Comparison of ENCODE assay signal across 9 cellular contexts in genomic region chr2:27442282-27442980, GRCh38. TPM values are rescaled to one million over a fixed set of nuclear protein-coding genes. Genes with fewer than 3 reads are reported as not detected.
DNase-seq lines count a peak whose midpoint lies in the region; ATAC-seq, FAIRE-seq and TF ChIP-seq lines count a peak whose summit lies in the region.
"Had no signal": no experiment of that assay in that cellular context is flagged by ENCODE, and none has a peak within 500 bp of the region (broad histone marks: within the 10 kb centered on the region; RNA-seq: fewer than 3 reads in every experiment).

Gene KRTCAP3, plus strand, starts transcription at chr2:27442381. Its CDS starts 32 bp downstream, at chr2:27442413.

- H3K9me3 Mint-ChIP-seq in activated B cell treated with CpG ODN at 0.5 μM for 24 hours (no peaks in the 10 kb centered on the region), nephron progenitor cell (no peaks in the 10 kb centered on the region)

- no peaks in the 10 kb centered on the region for H3K27me3 ChIP-seq in endocrine pancreas (ENCODE audit: control insufficient read depth, insufficient read depth, low read length)

- no peaks in the 10 kb centered on the region for H3K9me3 ChIP-seq in endocrine pancreas (ENCODE audit: control insufficient read depth, low read length)

- FAIRE-seq in urothelium cell line (lab: Jason Lieb, UNC): peak; percentile 9

- peaks cover 11% of the 10 kb centered on the region for H3K36me3 ChIP-seq in endocrine pancreas (ENCODE audit: control insufficient read depth, insufficient read depth, low read length)

- H3K27ac Mint-ChIP-seq in activated B cell treated with CpG ODN at 0.5 μM for 24 hours (peak within 1 kb of the TSS; percentile 30), nephron progenitor cell (peak within 1 kb of the TSS; percentile 74)

- POLR2A ChIA-PET in activated B cell treated with CpG ODN at 0.5 μM for 24 hours (lab: Charles Lee): no interaction called here

- intact Hi-C loops in activated B cell treated with CpG ODN at 0.5 μM for 24 hours (cut with micrococcal nuclease): loop anchor here (1.0 to 5.0 kb wide), 4 partner anchors 14 to 70 kb away; partner anchors contain the start of genes EIF2B4, IFT172, NRBP1 and PPM1G

- H3K4me1 ChIP-seq in endocrine pancreas (ENCODE audit: control insufficient read depth, insufficient read depth, low read length): no peaks in the 10 kb centered on the region

- H3K4me3 Mint-ChIP-seq in activated B cell treated with CpG ODN at 0.5 μM for 24 hours (peak within 1 kb of the TSS; percentile 52), nephron progenitor cell (peak within 1 kb of the TSS; percentile 65)

- CTCF ChIA-PET in activated B cell treated with CpG ODN at 0.5 μM for 24 hours (lab: Charles Lee): no interaction called here

- no peak within 1 kb of the TSS for H3K4me3 ChIP-seq in endocrine pancreas (ENCODE audit: control insufficient read depth, insufficient read depth, low read length)

- DNase-seq in HPDE6-E6E7 (ENCODE audit: extremely low spot score) (peak; percentile 90), activated B cell treated with CpG ODN at 0.5 μM for 24 hours (peak; percentile 68), nephron progenitor cell (peak; percentile 76), urothelium cell line (ENCODE audit: low spot score) (no peak)

- H3K36me3 Mint-ChIP-seq in activated B cell treated with CpG ODN at 0.5 μM for 24 hours (ENCODE audit: low read depth) (peaks cover 64% of the 10 kb centered on the region), nephron progenitor cell (ENCODE audit: low read depth) (peaks cover 59% of the 10 kb centered on the region)

- H3K4me1 Mint-ChIP-seq in activated B cell treated with CpG ODN at 0.5 μM for 24 hours (peaks cover 13% of the 10 kb centered on the region), nephron progenitor cell (peaks cover 27% of the 10 kb centered on the region)

- TF ChIP-seq CTCF in activated B cell treated with CpG ODN at 0.5 μM for 24 hours (IDR thresholded peaks at IDR 0.05): no peak
- TF ChIP-seq CTCF in nephron progenitor cell (IDR thresholded peaks at IDR 0.05): no peak

- H3K27me3 Mint-ChIP-seq in activated B cell treated with CpG ODN at 0.5 μM for 24 hours (no peaks in the 10 kb centered on the region), nephron progenitor cell (ENCODE audit: low read depth, poor library complexity) (no peaks in the 10 kb centered on the region)

- ATAC-seq in activated B cell treated with CpG ODN at 0.5 μM for 24 hours (ENCODE audit: low read depth) (peak; percentile 98), HG03045 (IDR thresholded peaks at IDR 0.05; ENCODE audit: unreplicated experiment) (no peak), GM21381 (IDR thresholded peaks at IDR 0.05; ENCODE audit: unreplicated experiment) (no peak), GM18511 (IDR thresholded peaks at IDR 0.05; ENCODE audit: unreplicated experiment) (no peak)

- peak within 1 kb of the TSS; percentile 25 for H3K9ac ChIP-seq in endocrine pancreas (ENCODE audit: control insufficient read depth, insufficient read depth, low read length)

RNA-seq across cellular contexts. Expression of gene KRTCAP3, which starts in this region (rescaled TPM):
- total RNA-seq in activated B cell treated with CpG ODN at 0.5 μM for 24 hours: 6.3 and 10.0 TPM in 2 replicates
- total RNA-seq: M059J had no signal
